Comparison of ENCODE assay signal across 1 cellular context in genomic region chr6:44257007-44257752, GRCh38.
TF ChIP-seq lines count a peak whose summit lies in the region.

Gene SLC35B2, minus strand, starts transcription at chr6:44257528. Its CDS starts 118 bp downstream, at chr6:44257410.

TF ChIP-seq in HepG2, 621 proteins besides CTCF, POLR2A, EP300 and RAD21 (continued from another document and continues in another):
- TF ChIP-seq HINFP (CRISPR knock-in tag; IDR thresholded peaks at IDR 0.05; ENCODE audit: low read depth) (no peak; the same call in 1 of the 2 replicates), ZFP36L1 (CRISPR knock-in tag; IDR thresholded peaks at IDR 0.05) (peak; percentile 52; the same call in 1 of the 2 replicates), ZBTB37 (CRISPR knock-in tag; IDR thresholded peaks at IDR 0.05) (no peak), DPF2 (CRISPR knock-in tag; IDR thresholded peaks at IDR 0.05; ENCODE audit: borderline replicate concordance, low read depth) (no peak), CENPBD1 (CRISPR knock-in tag; IDR thresholded peaks at IDR 0.05; ENCODE audit: borderline replicate concordance, low read depth) (no peak; the same call in 1 of the 2 replicates), HNRNPUL1 (IDR thresholded peaks at IDR 0.05; ENCODE audit: low read depth, low read length) (no peak; the same call in 1 of the 2 replicates), NFAT5 (CRISPR knock-in tag; IDR thresholded peaks at IDR 0.05) (0 out of 2 replicates have a peak, but pooled peaks have one; percentile 67), ZNF512 (CRISPR knock-in tag; IDR thresholded peaks at IDR 0.05) (peak; percentile 78; the same call in 1 of the 2 replicates), CHD4 (IDR thresholded peaks at IDR 0.05; ENCODE audit: borderline replicate concordance, low read length) (no peak), SP5 (CRISPR knock-in tag; IDR thresholded peaks at IDR 0.05; ENCODE audit: borderline replicate concordance, low read depth) (peak; percentile 46), MBD4 (IDR thresholded peaks at IDR 0.05; ENCODE audit: borderline replicate concordance, low read length) (no peak), NONO (IDR thresholded peaks at IDR 0.05) (no peak), NONO (CRISPR knock-in tag; conservative IDR thresholded peaks at IDR 0.05) (peak; percentile 92), ZNF143 (CRISPR knock-in tag; IDR thresholded peaks at IDR 0.05) (no peak), ZGPAT (CRISPR knock-in tag; IDR thresholded peaks at IDR 0.05) (peak; percentile 94), ZNF354B (CRISPR knock-in tag; IDR thresholded peaks at IDR 0.05) (no peak; the same call in 1 of the 2 replicates), TEAD3 (CRISPR knock-in tag; optimal IDR thresholded peaks at IDR 0.05; ENCODE audit: borderline replicate concordance) (no peak), ARNT2 (CRISPR knock-in tag; IDR thresholded peaks at IDR 0.05; ENCODE audit: low read depth) (peak; percentile 82), ZMYM4 (CRISPR knock-in tag; IDR thresholded peaks at IDR 0.05) (peak; percentile 88; the same call in 1 of the 2 replicates), NCOR1 (IDR thresholded peaks at IDR 0.05; ENCODE audit: borderline replicate concordance, low read length) (peak; percentile 13; the same call in 1 of the 2 replicates), ASH2L (IDR thresholded peaks at IDR 0.05; ENCODE audit: insufficient read length, low read depth, low read length) (peak; percentile 95), JARID2 (CRISPR knock-in tag; IDR thresholded peaks at IDR 0.05; ENCODE audit: insufficient replicate concordance) (peak; percentile 49), ZNF879 (CRISPR knock-in tag; IDR thresholded peaks at IDR 0.05) (0 out of 2 replicates have a peak, but pooled peaks have one; percentile 49), SP1 (IDR thresholded peaks at IDR 0.05) (no peak), SP1 (CRISPR knock-in tag; IDR thresholded peaks at IDR 0.05) (no peak; the same call in 1 of the 2 replicates), ZNF644 (CRISPR knock-in tag; IDR thresholded peaks at IDR 0.05; ENCODE audit: low read depth) (no peak), MNT (IDR thresholded peaks at IDR 0.05) (peak; percentile 100), YEATS4 (CRISPR knock-in tag; IDR thresholded peaks at IDR 0.05; ENCODE audit: borderline replicate concordance) (peak; percentile 95), HDAC2 (CRISPR knock-in tag; IDR thresholded peaks at IDR 0.05) (peak; percentile 72), HMG20A (CRISPR knock-in tag; IDR thresholded peaks at IDR 0.05; ENCODE audit: borderline replicate concordance) (peak; percentile 43; the same call in 1 of the 2 replicates), ZNF326 (CRISPR knock-in tag; IDR thresholded peaks at IDR 0.05; ENCODE audit: borderline replicate concordance) (no peak; the same call in 1 of the 2 replicates), ZSCAN21 (CRISPR knock-in tag; IDR thresholded peaks at IDR 0.05; ENCODE audit: borderline replicate concordance) (peak; percentile 96), AGO2 (optimal IDR thresholded peaks at IDR 0.05; ENCODE audit: low read depth, low read length) (peak; percentile 97), ZNF562 (CRISPR knock-in tag; IDR thresholded peaks at IDR 0.05; ENCODE audit: borderline replicate concordance) (no peak), ZNF460 (CRISPR knock-in tag; IDR thresholded peaks at IDR 0.05; ENCODE audit: borderline replicate concordance) (no peak), ZNF883 (CRISPR knock-in tag; IDR thresholded peaks at IDR 0.05; ENCODE audit: not compliant biosample characterization) (peak; percentile 19), ZIK1 (CRISPR knock-in tag; IDR thresholded peaks at IDR 0.05; ENCODE audit: borderline replicate concordance, low read depth) (peak; percentile 77), ZNF850 (CRISPR knock-in tag; conservative IDR thresholded peaks at IDR 0.05) (0 out of 2 replicates have a peak, but pooled peaks have one; percentile 77), YY1 (IDR thresholded peaks at IDR 0.05; ENCODE audit: insufficient read depth, insufficient replicate concordance, low read depth, low read length) (peak; percentile 73), HMGA1 (CRISPR knock-in tag; conservative IDR thresholded peaks at IDR 0.05) (no peak), ZNF572 (CRISPR knock-in tag; IDR thresholded peaks at IDR 0.05) (peak; percentile 89), ZNF710 (CRISPR knock-in tag; IDR thresholded peaks at IDR 0.05; ENCODE audit: borderline replicate concordance) (peak; percentile 58; the same call in 1 of the 2 replicates), ZNF282 (IDR thresholded peaks at IDR 0.05; ENCODE audit: partially characterized antibody) (no peak), ZNF431 (CRISPR knock-in tag; IDR thresholded peaks at IDR 0.05; ENCODE audit: borderline replicate concordance, low read depth) (peak; percentile 75; the same call in 1 of the 2 replicates), PRMT3 (CRISPR knock-in tag; IDR thresholded peaks at IDR 0.05; ENCODE audit: borderline replicate concordance, low read depth) (no peak; the same call in none of the 2 replicates), MTERF4 (CRISPR knock-in tag; IDR thresholded peaks at IDR 0.05) (peak; percentile 71; the same call in 1 of the 2 replicates), ZNF337 (CRISPR knock-in tag; IDR thresholded peaks at IDR 0.05; ENCODE audit: borderline replicate concordance, low read depth) (no peak)
